In the genomic region with DNA sequence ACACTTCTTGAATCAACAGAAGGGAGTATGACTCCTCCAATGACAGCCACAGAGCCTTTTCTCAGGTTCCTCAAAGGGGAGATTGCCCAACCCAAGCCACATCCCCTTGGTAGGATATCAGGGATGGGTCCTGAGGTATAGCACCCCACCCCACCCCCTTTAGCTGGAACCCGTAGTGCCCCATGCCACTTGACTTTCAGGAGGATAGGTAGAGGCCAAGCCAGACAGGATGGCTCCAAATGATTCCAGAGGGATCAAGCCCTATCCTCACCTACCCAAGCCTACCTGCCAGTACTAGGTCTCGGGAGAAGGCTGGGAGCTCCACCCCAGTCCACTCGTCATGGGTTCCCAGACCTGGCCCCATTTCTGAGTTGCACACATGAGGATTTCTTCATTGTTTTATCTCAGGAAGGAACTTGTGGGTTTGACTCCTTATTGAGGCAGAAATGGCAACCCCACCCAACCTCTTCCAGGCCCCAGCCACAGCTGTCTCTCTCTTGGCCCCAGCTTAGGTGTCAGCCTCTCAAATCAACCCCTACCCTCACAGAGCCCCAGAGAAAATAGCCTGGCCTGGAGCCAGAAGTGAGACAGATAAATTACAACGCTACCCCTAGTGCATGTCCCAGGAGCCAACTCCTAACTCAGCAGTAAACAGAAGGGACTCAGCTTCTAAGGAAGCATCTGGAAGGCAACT, we compare ENCODE assay signal across 9 cellular contexts. TPM values are rescaled to one million over a fixed set of nuclear protein-coding genes. Genes with fewer than 3 reads are reported as not detected.
DNase-seq lines count a peak whose midpoint lies in the region; ATAC-seq and TF ChIP-seq lines count a peak whose summit lies in the region.
"Had no signal": no experiment of that assay in that cellular context is flagged by ENCODE, and none has a peak within 500 bp of the region (broad histone marks: within the 10 kb centered on the region; RNA-seq: fewer than 3 reads in every experiment).

No MANE protein-coding gene starts in this region.

- H3K36me3 ChIP-seq in neuronal stem cell (replicated peaks in 1 of 2; ENCODE audit: control insufficient read depth in 2 of 2, insufficient read depth in 2 of 2, low read length in 2 of 2) = peaks cover 20 to 54% of the 10 kb centered on the region in 2 donors

- H3K4ac ChIP-seq in neuronal stem cell (ENCODE audit: low read length) = no peak overlapping the region

- H3K4me2 ChIP-seq in neuronal stem cell (ENCODE audit: insufficient read depth, low read length, poor library complexity, severe bottlenecking) = no peak overlapping the region

- POLR2A ChIA-PET in GM10248 (lab: Yijun Ruan, JAX) = interaction anchor here (0.6 kb wide), 1 partner anchor 1062 kb away, joined by 3 read pairs; no protein-coding TSS in a partner anchor

- ATAC-seq in GM19351 (IDR thresholded peaks at IDR 0.05; ENCODE audit: unreplicated experiment) (no peak), SK-N-SH treated with all-trans-retinoic acid at 6 μM for 48 hours (no peak)

- CTCF ChIA-PET in GM10248 (lab: Yijun Ruan, JAX) = interaction anchor here (0.7 to 6.8 kb wide), 8 partner anchors 9 to 151 kb away, joined by 3 to 57 read pairs (median 14); partner anchors contain the start of genes BYSL, MED20 and TOMM6

- no peak overlapping the region for H2BK120ac ChIP-seq in neuronal stem cell (ENCODE audit: low read depth, low read length)

- H2BK15ac ChIP-seq in neuronal stem cell (ENCODE audit: low read length) = no peak overlapping the region

- H2BK5ac ChIP-seq in neuronal stem cell (ENCODE audit: low read length) = no peak overlapping the region

- H3K18ac ChIP-seq in neuronal stem cell (ENCODE audit: low read length) = no peak overlapping the region

- peak; percentile 85 to 96 for DNase-seq in HL-60 (ENCODE audit: low read depth in 1 of 2, low spot score in 1 of 2)
- DNase-seq in SKM-1 treated with dmso at 0.1 percent for 144 hours (lab: John Stamatoyannopoulos, UW; ENCODE audit: unreplicated experiment) = peak; percentile 97
- DNase-seq in central memory CD4-positive, alpha-beta T cell = peak; percentile 81
- DNase-seq in neuronal stem cell (ENCODE audit: low spot score) = no peak
- DNase-seq in GM10248 (ENCODE audit: extremely low spot score) = no peak
- no peak for DNase-seq in midbrain (lab: John Stamatoyannopoulos, UW)

- H3K79me1 ChIP-seq in neuronal stem cell (ENCODE audit: low read depth, low read length) = peaks cover 6% of the 10 kb centered on the region

- H3K27me3 ChIP-seq in HL-60 (ENCODE audit: insufficient read depth, poor library complexity, severe bottlenecking) (no peaks in the 10 kb centered on the region), neuronal stem cell (ENCODE audit: control insufficient read depth in 3 of 3, insufficient read depth in 3 of 3, low read depth in 1 of 3, low read length in 3 of 3) (no peaks in the 10 kb centered on the region)

- H3K9ac ChIP-seq in neuronal stem cell (ENCODE audit: low read depth, low read length, poor library complexity) = no peak overlapping the region

- H3K23ac ChIP-seq in neuronal stem cell (ENCODE audit: low read depth, low read length, poor library complexity) = no peak overlapping the region

- no peak overlapping the region for H4K8ac ChIP-seq in neuronal stem cell (ENCODE audit: low read depth, low read length)

- H3K14ac ChIP-seq in neuronal stem cell (ENCODE audit: low read length) = no peak overlapping the region

- no peak overlapping the region for H2BK12ac ChIP-seq in neuronal stem cell (ENCODE audit: low read length)

- H4K91ac ChIP-seq in neuronal stem cell (ENCODE audit: low read depth, low read length, poor library complexity) = no peak overlapping the region

- no peaks in the 10 kb centered on the region for H3K9me3 ChIP-seq in neuronal stem cell (replicated peaks in 1 of 2; ENCODE audit: control insufficient read depth in 2 of 2, insufficient read depth in 1 of 2, low read depth in 1 of 2, low read length in 2 of 2)

- no peak overlapping the region for H2AFZ ChIP-seq in neuronal stem cell (ENCODE audit: low read length)

- WGBS in neuronal stem cell (ENCODE audit: extremely low coverage in 2 of 2, insufficient read length in 2 of 2, insufficient replicate concordance in 1 of 2), 2 donors = no CpG with 5 or more reads among the region's 4 CpGs

- H3K4me1 ChIP-seq in neuronal stem cell (ENCODE audit: control insufficient read depth in 2 of 2, insufficient read depth in 1 of 2, low read depth in 1 of 2, low read length in 2 of 2) = peaks cover 18 to 21% of the 10 kb centered on the region in 2 donors

- H3K4me3 ChIP-seq in HL-60 (replicated peaks; ENCODE audit: insufficient read depth, low read length) (peak overlapping the region; percentile 94), neuronal stem cell (ENCODE audit: low read length in 2 of 2) (no peak overlapping the region)
- H3K4me3 ChIP-seq: cardiac muscle cell had no signal

- H2AK5ac ChIP-seq in neuronal stem cell (ENCODE audit: low read depth, low read length) = peak overlapping the region; percentile 7

- H3K27ac ChIP-seq in HL-60 (replicated peaks) (peak overlapping the region; percentile 84), neuronal stem cell (replicated peaks; ENCODE audit: low read length) (no peak overlapping the region)
- H3K27ac ChIP-seq: cardiac muscle cell had no signal

- TF ChIP-seq CTCF in HL-60 (IDR thresholded peaks at IDR 0.05; ENCODE audit: insufficient read depth, low read length) (no peak), GM10248 (IDR thresholded peaks at IDR 0.05; ENCODE audit: control extremely low read depth, extremely low read depth, low read depth, missing control alignments) (no peak)

TF ChIP-seq in SK-N-SH treated with all-trans-retinoic acid at 6 μM for 48 hours, 23 proteins besides CTCF, POLR2A, EP300 and RAD21 (continues in another document):
- no peak for TF ChIP-seq ZNF70 (CRISPR knock-in tag; IDR thresholded peaks at IDR 0.05)
- no peak for TF ChIP-seq ESRRG (CRISPR knock-in tag; IDR thresholded peaks at IDR 0.05)
- no peak for TF ChIP-seq CSRNP3 (CRISPR knock-in tag; IDR thresholded peaks at IDR 0.05)
- TF ChIP-seq ZFP30 (CRISPR knock-in tag; IDR thresholded peaks at IDR 0.05) = no peak
- no peak for TF ChIP-seq TCF4 (CRISPR knock-in tag; IDR thresholded peaks at IDR 0.05; ENCODE audit: borderline replicate concordance)
- TF ChIP-seq ISL1 (CRISPR knock-in tag; IDR thresholded peaks at IDR 0.05) = no peak
- no peak for TF ChIP-seq ZNF565 (CRISPR knock-in tag; conservative IDR thresholded peaks at IDR 0.05; ENCODE audit: low read depth)
- TF ChIP-seq ZNF8 (CRISPR knock-in tag; IDR thresholded peaks at IDR 0.05) = no peak
- no peak for TF ChIP-seq SNAI2 (CRISPR knock-in tag; IDR thresholded peaks at IDR 0.05)
- no peak for TF ChIP-seq ARNTL (CRISPR knock-in tag; IDR thresholded peaks at IDR 0.05; ENCODE audit: borderline replicate concordance, low read depth)
- TF ChIP-seq, protein P1, sequence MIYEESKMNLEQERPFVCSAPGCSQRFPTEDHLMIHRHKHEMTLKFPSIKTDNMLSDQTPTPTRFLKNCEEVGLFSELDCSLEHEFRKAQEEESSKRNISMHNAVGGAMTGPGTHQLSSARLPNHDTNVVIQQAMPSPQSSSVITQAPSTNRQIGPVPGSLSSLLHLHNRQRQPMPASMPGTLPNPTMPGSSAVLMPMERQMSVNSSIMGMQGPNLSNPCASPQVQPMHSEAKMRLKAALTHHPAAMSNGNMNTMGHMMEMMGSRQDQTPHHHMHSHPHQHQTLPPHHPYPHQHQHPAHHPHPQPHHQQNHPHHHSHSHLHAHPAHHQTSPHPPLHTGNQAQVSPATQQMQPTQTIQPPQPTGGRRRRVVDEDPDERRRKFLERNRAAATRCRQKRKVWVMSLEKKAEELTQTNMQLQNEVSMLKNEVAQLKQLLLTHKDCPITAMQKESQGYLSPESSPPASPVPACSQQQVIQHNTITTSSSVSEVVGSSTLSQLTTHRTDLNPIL (CRISPR knock-in tag; IDR thresholded peaks at IDR 0.05; ENCODE audit: low read depth) = no peak
- TF ChIP-seq PPARA (CRISPR knock-in tag; IDR thresholded peaks at IDR 0.05; ENCODE audit: borderline replicate concordance) = no peak
- TF ChIP-seq RARB (CRISPR knock-in tag; IDR thresholded peaks at IDR 0.05) = no peak
- TF ChIP-seq PATZ1 (CRISPR knock-in tag; IDR thresholded peaks at IDR 0.05; ENCODE audit: borderline replicate concordance) = no peak
- TF ChIP-seq ZC3H10 (CRISPR knock-in tag; IDR thresholded peaks at IDR 0.05) = no peak

RNA-seq across cellular contexts. Expression of gene CCND3, which starts 3.6 kb away (rescaled TPM):
- polyA plus RNA-seq in neuronal stem cell (2013, experiment 1 of 2) = 14.7 TPM
- polyA plus RNA-seq in neuronal stem cell (2013, experiment 2 of 2) = 15.1 TPM

RNA-seq across cellular contexts. Expression of gene BYSL, which starts 16.7 kb away (rescaled TPM):
- 16.2 TPM for polyA plus RNA-seq in neuronal stem cell (2013, experiment 1 of 2)
- 15.3 TPM for polyA plus RNA-seq in neuronal stem cell (2013, experiment 2 of 2)

RNA-seq across cellular contexts. Expression of gene MED20, which starts 17.1 kb away (rescaled TPM):
- polyA plus RNA-seq in neuronal stem cell (2013, experiment 1 of 2) = 15.9 TPM
- polyA plus RNA-seq in neuronal stem cell (2013, experiment 2 of 2) = 15.4 TPM

RNA-seq across cellular contexts. Expression of gene USP49, which starts 42.9 kb away (rescaled TPM):
- polyA plus RNA-seq in neuronal stem cell (2013, experiment 1 of 2) = 26.2 TPM
- 26.0 TPM for polyA plus RNA-seq in neuronal stem cell (2013, experiment 2 of 2)

Comparison
In these comparisons a context has a peak if more than half of its experiments do, and no peak if none do; other contexts are left out.
1. DNase-seq: peak in HL-60 (2 of 2), SKM-1 treated with dmso at 0.1 percent for 144 hours (single experiment) and central memory CD4-positive, alpha-beta T cell (single experiment); none in neuronal stem cell (single experiment), GM10248 (single experiment) and midbrain (single experiment).